ENCODE assay signal across 22 cellular contexts in the genomic region with DNA sequence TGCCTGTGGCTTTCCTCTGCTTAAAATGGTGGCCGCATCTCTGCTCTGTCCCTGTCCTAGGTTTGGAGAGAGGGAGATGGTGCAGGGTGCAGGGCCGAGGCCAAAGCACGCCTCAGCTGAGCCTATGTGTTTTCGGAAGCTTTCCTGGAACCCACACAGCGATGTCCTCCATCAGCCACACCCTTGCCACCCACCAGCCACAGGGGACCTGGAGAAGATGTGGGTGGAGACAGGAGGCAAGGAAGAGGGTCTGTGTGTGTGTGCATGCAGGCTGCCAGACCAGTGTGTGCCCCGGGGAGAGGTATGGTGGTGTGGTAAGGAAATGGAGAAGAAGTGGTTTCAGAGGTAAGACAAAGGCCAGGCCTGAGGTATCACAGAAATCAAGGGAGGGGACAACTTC.
DNase-seq lines count a peak whose midpoint lies in the region; ATAC-seq and TF ChIP-seq lines count a peak whose summit lies in the region.
"Had no signal": no experiment of that assay in that cellular context is flagged by ENCODE, and none has a peak within 500 bp of the region (broad histone marks: within the 10 kb centered on the region; RNA-seq: fewer than 3 reads in every experiment).

No MANE protein-coding gene starts in this region.

- no peak overlapping the region for H3K4me3 Mint-ChIP-seq in stimulated activated naive CD8-positive, alpha-beta T cell treated with anti-CD3 and anti-CD28 coated beads, Interleukin-15, amount 100 ng/mL, for 72 hours
- no peak overlapping the region for H3K4me3 Mint-ChIP-seq in central memory CD8-positive, alpha-beta T cell
- H3K4me3 Mint-ChIP-seq in nephron progenitor cell, result no peak overlapping the region
- H3K4me3 Mint-ChIP-seq: CD4-positive, CD25-positive, alpha-beta regulatory T cell; IgD-negative memory B cell had no signal

- DNase-seq in stimulated activated naive CD8-positive, alpha-beta T cell treated with anti-CD3 and anti-CD28 coated beads, Interleukin-15, Interleukin-2, amounts not matched to agents 100 U/mL and 50 U/mL, for 24 hours, result no peak
- DNase-seq in stimulated activated naive CD8-positive, alpha-beta T cell treated with anti-CD3 and anti-CD28 coated beads, Interleukin-15, amount 100 ng/mL, for 72 hours, result no peak
- no peak for DNase-seq in central memory CD8-positive, alpha-beta T cell (ENCODE audit: low spot score in 2 of 2)
- DNase-seq in nephron progenitor cell (no peak), vagina (ENCODE audit: extremely low spot score in 2 of 2) (peak; percentile 14 to 34), DMS 273 (lab: John Stamatoyannopoulos, UW; ENCODE audit: unreplicated experiment) (no peak), NCI-H2029 treated with DMSO at 0.1 percent for 48 hours (lab: John Stamatoyannopoulos, UW) (no peak)
- DNase-seq: CD4-positive, CD25-positive, alpha-beta regulatory T cell; COR-L47; DMS153; GM23248; HCEC 1CT; MV-4-11; NCI-H1105 treated with DMSO at 0.1 percent for 48 hours; NCI-H2081; NCI-H2171 treated with DMSO at 0.1 percent for 48 hours; NCI-H524 treated with DMSO at 0.1 percent for 48 hours; OCI-M1 had no signal

- TF ChIP-seq POLR2A in vagina (IDR thresholded peaks at IDR 0.05), result no peak

- no peaks in the 10 kb centered on the region for H3K27me3 ChIP-seq in vagina
- H3K27me3 ChIP-seq: SJSA1 had no signal

- no peaks in the 10 kb centered on the region for H3K27me3 Mint-ChIP-seq in stimulated activated naive CD8-positive, alpha-beta T cell treated with anti-CD3 and anti-CD28 coated beads, Interleukin-15, amount 100 ng/mL, for 72 hours
- no peaks in the 10 kb centered on the region for H3K27me3 Mint-ChIP-seq in central memory CD8-positive, alpha-beta T cell
- H3K27me3 Mint-ChIP-seq in nephron progenitor cell (ENCODE audit: low read depth, poor library complexity), result no peaks in the 10 kb centered on the region
- H3K27me3 Mint-ChIP-seq: CD4-positive, CD25-positive, alpha-beta regulatory T cell; IgD-negative memory B cell had no signal

- H3K27ac Mint-ChIP-seq in stimulated activated naive CD8-positive, alpha-beta T cell treated with anti-CD3 and anti-CD28 coated beads, Interleukin-15, amount 100 ng/mL, for 72 hours, result peak overlapping the region in 1 of 2 donors; percentile 55
- peak overlapping the region; percentile 19 for H3K27ac Mint-ChIP-seq in central memory CD8-positive, alpha-beta T cell (ENCODE audit: low read depth)
- peak overlapping the region; percentile 52 for H3K27ac Mint-ChIP-seq in nephron progenitor cell

- peaks cover 19% of the 10 kb centered on the region for H3K36me3 Mint-ChIP-seq in central memory CD8-positive, alpha-beta T cell (ENCODE audit: insufficient read depth)
- H3K36me3 Mint-ChIP-seq in nephron progenitor cell (ENCODE audit: low read depth), result peaks cover 56% of the 10 kb centered on the region

- no peaks in the 10 kb centered on the region for H3K4me1 ChIP-seq in vagina
- H3K4me1 ChIP-seq: SJSA1 had no signal

- H3K4me1 Mint-ChIP-seq in stimulated activated naive CD8-positive, alpha-beta T cell treated with anti-CD3 and anti-CD28 coated beads, Interleukin-15, amount 100 ng/mL, for 72 hours, result peaks cover 7% of the 10 kb centered on the region
- peaks cover 36% of the 10 kb centered on the region for H3K4me1 Mint-ChIP-seq in central memory CD8-positive, alpha-beta T cell
- H3K4me1 Mint-ChIP-seq in nephron progenitor cell, result peaks cover 30% of the 10 kb centered on the region

- intact Hi-C loops in vagina (cut with DNase I), result no loop called here

- ATAC-seq in stimulated activated naive CD8-positive, alpha-beta T cell treated with anti-CD3 and anti-CD28 coated beads, Interleukin-15, Interleukin-2, amounts not matched to agents 100 U/mL and 50 U/mL, for 24 hours, result peak; percentile 36
- no peak for ATAC-seq in stimulated activated naive CD8-positive, alpha-beta T cell treated with anti-CD3 and anti-CD28 coated beads, Interleukin-15, amount 100 ng/mL, for 72 hours
- ATAC-seq in central memory CD8-positive, alpha-beta T cell (replicated peaks; ENCODE audit: extremely low read depth, poor library complexity, severe bottlenecking), result no peak
- ATAC-seq in HG02938 (IDR thresholded peaks at IDR 0.05; ENCODE audit: unreplicated experiment), result no peak
- ATAC-seq: Right ventricle myocardium inferior had no signal

- H3K9me3 ChIP-seq in vagina, result no peaks in the 10 kb centered on the region
- H3K9me3 ChIP-seq: SJSA1 had no signal

- no peak overlapping the region for H3K27ac ChIP-seq in vagina
- H3K27ac ChIP-seq: GM23248, SJSA1 had no signal

- H3K36me3 ChIP-seq in vagina, result peaks cover 0 to 10% of the 10 kb centered on the region in 2 donors
- H3K36me3 ChIP-seq: SJSA1 had no signal

- TF ChIP-seq CTCF in nephron progenitor cell (IDR thresholded peaks at IDR 0.05), result no peak
- TF ChIP-seq CTCF in vagina (IDR thresholded peaks at IDR 0.05), result no peak

- H3K9me3 Mint-ChIP-seq in stimulated activated naive CD8-positive, alpha-beta T cell treated with anti-CD3 and anti-CD28 coated beads, Interleukin-15, amount 100 ng/mL, for 72 hours, result peaks cover 5 to 8% of the 10 kb centered on the region in 2 donors
- peaks cover 6% of the 10 kb centered on the region for H3K9me3 Mint-ChIP-seq in central memory CD8-positive, alpha-beta T cell
- peaks cover 20% of the 10 kb centered on the region for H3K9me3 Mint-ChIP-seq in nephron progenitor cell

- no peak overlapping the region for H3K4me3 ChIP-seq in vagina
- H3K4me3 ChIP-seq: GM23248, SJSA1 had no signal

Comparison
In these comparisons a context has a peak if more than half of its experiments do, and no peak if none do; other contexts are left out.
1. DNase-seq: peak in vagina (2 of 2); none in stimulated activated naive CD8-positive, alpha-beta T cell treated with anti-CD3 and anti-CD28 coated beads, Interleukin-15, Interleukin-2, amounts not matched to agents 100 U/mL and 50 U/mL, for 24 hours (single experiment), stimulated activated naive CD8-positive, alpha-beta T cell treated with anti-CD3 and anti-CD28 coated beads, Interleukin-15, amount 100 ng/mL, for 72 hours (0 of 2), central memory CD8-positive, alpha-beta T cell (0 of 2), nephron progenitor cell (single experiment), DMS 273 (single experiment) and NCI-H2029 treated with DMSO at 0.1 percent for 48 hours (single experiment).